Comparison of ENCODE assay signal across 1 cellular context in the genomic region with DNA sequence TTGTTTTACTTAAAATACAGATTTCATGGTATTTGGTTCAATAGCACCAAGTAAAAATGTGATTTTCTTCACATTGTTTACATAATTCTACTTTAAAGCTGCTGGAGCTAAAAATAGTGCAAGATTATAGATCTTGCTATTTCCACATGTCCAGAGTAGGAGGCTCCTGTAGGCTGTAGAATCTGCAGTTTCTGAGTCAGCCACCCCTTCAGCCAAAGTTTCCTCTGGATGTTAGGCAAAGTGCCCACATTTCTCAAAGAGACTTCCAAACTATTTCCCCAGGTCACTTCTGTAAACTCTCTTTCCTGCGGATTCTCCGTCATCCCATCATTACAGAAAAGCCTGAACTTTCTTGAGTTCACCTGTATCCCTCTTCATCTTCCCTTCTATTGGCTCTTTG.
TF ChIP-seq lines count a peak whose summit lies in the region.

No MANE protein-coding gene starts in this region.

TF ChIP-seq in GM23338, 12 proteins besides CTCF, POLR2A, EP300 and RAD21 (continued from another document):
- TF ChIP-seq, protein P1, sequence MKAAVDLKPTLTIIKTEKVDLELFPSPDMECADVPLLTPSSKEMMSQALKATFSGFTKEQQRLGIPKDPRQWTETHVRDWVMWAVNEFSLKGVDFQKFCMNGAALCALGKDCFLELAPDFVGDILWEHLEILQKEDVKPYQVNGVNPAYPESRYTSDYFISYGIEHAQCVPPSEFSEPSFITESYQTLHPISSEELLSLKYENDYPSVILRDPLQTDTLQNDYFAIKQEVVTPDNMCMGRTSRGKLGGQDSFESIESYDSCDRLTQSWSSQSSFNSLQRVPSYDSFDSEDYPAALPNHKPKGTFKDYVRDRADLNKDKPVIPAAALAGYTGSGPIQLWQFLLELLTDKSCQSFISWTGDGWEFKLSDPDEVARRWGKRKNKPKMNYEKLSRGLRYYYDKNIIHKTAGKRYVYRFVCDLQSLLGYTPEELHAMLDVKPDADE (IDR thresholded peaks at IDR 0.05): no peak
- no peak for TF ChIP-seq NANOG (IDR thresholded peaks at IDR 0.05; ENCODE audit: borderline replicate concordance)
